In genomic region chrX:153640045-153640686, GRCh38 we compare ENCODE assay signal across 22 cellular contexts. TPM values are rescaled to one million over a fixed set of nuclear protein-coding genes. Genes with fewer than 3 reads are reported as not detected.
"Had no signal": no experiment of that assay in that cellular context is flagged by ENCODE, and none has a peak within 500 bp of the region (broad histone marks: within the 10 kb centered on the region; RNA-seq: fewer than 3 reads in every experiment).

No MANE protein-coding gene starts in this region.

- H3K36me3 Mint-ChIP-seq: activated naive CD4-positive, alpha-beta T cell treated with anti-CD3 and anti-CD28 coated beads, Interleukin-2, amount 50 U/mL, for 72 hours; brain; T-cell had no signal

- H3K36me3 ChIP-seq: upper lobe of right lung, WERI-Rb-1 had no signal

- DNase-seq: activated CD4-positive, alpha-beta T cell treated with anti-CD3 and anti-CD28 coated beads, Interleukin-2, amount 10 ng/mL, durations not matched to agents 7 days and 5 days; activated CD4-positive, CD25-positive, alpha-beta regulatory T cell treated with anti-CD3 and anti-CD28 coated beads, Interleukin-2, amount 50 U/mL, for 72 hours; activated CD8-positive, alpha-beta T cell treated with anti-CD3 and anti-CD28 coated beads, Interleukin-2, amount 10 ng/mL, durations not matched to agents 7 days and 5 days; activated T-cell treated with anti-CD3 and anti-CD28 coated beads, Interleukin-2, amount 50 U/mL, for 24 hours; dermis blood vessel endothelial cell; effector CD8-positive, alpha-beta T cell; foreskin melanocyte; hypothalamus; left cardiac atrium; stimulated activated CD4-positive, alpha-beta T cell treated with anti-CD3 and anti-CD28 coated beads, Interleukin-4, amount 100 ng/mL, for 24 hours; stimulated activated naive CD4-positive, alpha-beta T cell treated with Interleukin-2 at 50 U/mL for 16 hours; T-cell; upper lobe of right lung; WERI-Rb-1 had no signal

- H3K4me3 ChIP-seq: upper lobe of right lung had no signal

- H3K9me3 Mint-ChIP-seq: activated CD4-positive, alpha-beta T cell treated with anti-CD3 and anti-CD28 coated beads, Interleukin-2, amount 10 ng/mL, durations not matched to agents 7 days and 5 days; activated naive CD4-positive, alpha-beta T cell treated with anti-CD3 and anti-CD28 coated beads, Interleukin-2, amount 50 U/mL, for 72 hours; activated T-cell treated with anti-CD3 and anti-CD28 coated beads, Interleukin-2, amount 50 U/mL, for 24 hours; activated T-helper 17 cell treated with anti-CD3 and anti-CD28 coated beads, Interleukin-2, amount 50 U/mL, for 72 hours; T-cell; T-helper 2 cell treated with Interferon-gamma antibody and Interleukin-4, amounts not matched to agents 5 μg/mL and 100 μg/mL, for 36 hours had no signal

- H3K27ac ChIP-seq: upper lobe of right lung, WERI-Rb-1 had no signal

- H3K9me3 ChIP-seq: upper lobe of right lung had no signal

- H3K4me3 Mint-ChIP-seq: activated CD4-positive, alpha-beta T cell treated with anti-CD3 and anti-CD28 coated beads, Interleukin-2, amount 10 ng/mL, durations not matched to agents 7 days and 5 days; activated CD8-positive, alpha-beta T cell treated with anti-CD3 and anti-CD28 coated beads, Interleukin-2, amount 10 ng/mL, durations not matched to agents 7 days and 5 days; activated T-cell treated with anti-CD3 and anti-CD28 coated beads, Interleukin-2, amount 50 U/mL, for 24 hours; activated T-helper 17 cell treated with anti-CD3 and anti-CD28 coated beads, Interleukin-2, amount 50 U/mL, for 72 hours; T-helper 2 cell treated with Interferon-gamma antibody and Interleukin-4, amounts not matched to agents 5 μg/mL and 100 μg/mL, for 36 hours had no signal

- ATAC-seq: activated CD8-positive, alpha-beta T cell treated with anti-CD3 and anti-CD28 coated beads, Interleukin-2, amount 10 ng/mL, durations not matched to agents 7 days and 5 days; activated naive CD4-positive, alpha-beta T cell treated with anti-CD3 and anti-CD28 coated beads, Interleukin-2, amount 50 U/mL, for 72 hours; activated T-helper 17 cell treated with anti-CD3 and anti-CD28 coated beads, Interleukin-2, amount 50 U/mL, for 72 hours; esophagus mucosa; left cardiac atrium; T-cell; upper lobe of right lung had no signal

- H3K27ac Mint-ChIP-seq: activated CD4-positive, alpha-beta T cell treated with anti-CD3 and anti-CD28 coated beads, Interleukin-2, amount 10 ng/mL, durations not matched to agents 7 days and 5 days; activated CD8-positive, alpha-beta T cell treated with anti-CD3 and anti-CD28 coated beads, Interleukin-2, amount 10 ng/mL, durations not matched to agents 7 days and 5 days; activated naive CD4-positive, alpha-beta T cell treated with anti-CD3 and anti-CD28 coated beads, Interleukin-2, amount 50 U/mL, for 72 hours; activated T-cell treated with anti-CD3 and anti-CD28 coated beads, Interleukin-2, amount 50 U/mL, for 24 hours; activated T-helper 17 cell treated with anti-CD3 and anti-CD28 coated beads, Interleukin-2, amount 50 U/mL, for 72 hours; brain; T-cell; T-helper 2 cell treated with Interferon-gamma antibody and Interleukin-4, amounts not matched to agents 5 μg/mL and 100 μg/mL, for 36 hours had no signal

- H3K4me1 Mint-ChIP-seq: activated T-helper 17 cell treated with anti-CD3 and anti-CD28 coated beads, Interleukin-2, amount 50 U/mL, for 72 hours had no signal

RNA-seq across cellular contexts. Expression of gene DUSP9, which starts 6.8 kb away (rescaled TPM):
- total RNA-seq: activated CD4-positive, alpha-beta T cell treated with anti-CD3 and anti-CD28 coated beads, Interleukin-2, amount 10 ng/mL, durations not matched to agents 7 days and 5 days; activated CD8-positive, alpha-beta T cell treated with anti-CD3 and anti-CD28 coated beads, Interleukin-2, amount 10 ng/mL, durations not matched to agents 7 days and 5 days; aorta; endothelial cell of umbilical vein; left cardiac atrium; myocyte; upper lobe of right lung had no signal

RNA-seq across cellular contexts. Expression of gene PNCK, which starts 33.4 kb away (rescaled TPM):
- total RNA-seq: activated CD4-positive, alpha-beta T cell treated with anti-CD3 and anti-CD28 coated beads, Interleukin-2, amount 10 ng/mL, durations not matched to agents 7 days and 5 days; dermis blood vessel endothelial cell; endothelial cell of umbilical vein had no signal
